ENCODE assay signal across 1 cellular context in genomic region chr6:89400912-89401399, GRCh38.
TF ChIP-seq lines count a peak whose summit lies in the region.

No MANE protein-coding gene starts in this region.

TF ChIP-seq in GM12878, 131 proteins besides CTCF, POLR2A, EP300 and RAD21:
- TF ChIP-seq HCFC1 (IDR thresholded peaks at IDR 0.05; ENCODE audit: low read length) (no peak), TCF12 (IDR thresholded peaks at IDR 0.05; ENCODE audit: low read depth, low read length) (no peak), KAT2A (conservative IDR thresholded peaks at IDR 0.05; ENCODE audit: control insufficient read depth, low read depth, low read length) (no peak), MXI1 (IDR thresholded peaks at IDR 0.05; ENCODE audit: low read depth, low read length) (no peak), USF2 (IDR thresholded peaks at IDR 0.05; ENCODE audit: borderline replicate concordance, low read depth, low read length) (no peak), RUNX3 (IDR thresholded peaks at IDR 0.05; ENCODE audit: low read length) (no peak), TBL1XR1 (IDR thresholded peaks at IDR 0.05; ENCODE audit: low read depth, low read length) (no peak), RAD51 (IDR thresholded peaks at IDR 0.05) (no peak), TCF7 (IDR thresholded peaks at IDR 0.05; ENCODE audit: borderline replicate concordance) (no peak), CREB1 (IDR thresholded peaks at IDR 0.05; ENCODE audit: low read depth) (no peak), RBBP5 (conservative IDR thresholded peaks at IDR 0.05) (no peak), FOS (IDR thresholded peaks at IDR 0.05; ENCODE audit: borderline replicate concordance, extremely low read depth, insufficient read length) (no peak), ZSCAN29 (IDR thresholded peaks at IDR 0.05) (no peak), MEF2A (IDR thresholded peaks at IDR 0.05; ENCODE audit: insufficient read depth, low read depth, low read length) (no peak), SMAD1 (IDR thresholded peaks at IDR 0.05; ENCODE audit: low read depth, partially characterized antibody) (no peak), ZBTB33 (IDR thresholded peaks at IDR 0.05) (no peak), JUND (IDR thresholded peaks at IDR 0.05; ENCODE audit: low read depth, low read length) (no peak), PAX5 (IDR thresholded peaks at IDR 0.05; ENCODE audit: borderline replicate concordance, low read depth, low read length) (no peak), ETV6 (conservative IDR thresholded peaks at IDR 0.05 in 1 of 2, IDR thresholded peaks at IDR 0.05 in 1 of 2; ENCODE audit: borderline replicate concordance in 1 of 2, low read depth in 1 of 2) (no peak)
- TF ChIP-seq, protein P1, sequence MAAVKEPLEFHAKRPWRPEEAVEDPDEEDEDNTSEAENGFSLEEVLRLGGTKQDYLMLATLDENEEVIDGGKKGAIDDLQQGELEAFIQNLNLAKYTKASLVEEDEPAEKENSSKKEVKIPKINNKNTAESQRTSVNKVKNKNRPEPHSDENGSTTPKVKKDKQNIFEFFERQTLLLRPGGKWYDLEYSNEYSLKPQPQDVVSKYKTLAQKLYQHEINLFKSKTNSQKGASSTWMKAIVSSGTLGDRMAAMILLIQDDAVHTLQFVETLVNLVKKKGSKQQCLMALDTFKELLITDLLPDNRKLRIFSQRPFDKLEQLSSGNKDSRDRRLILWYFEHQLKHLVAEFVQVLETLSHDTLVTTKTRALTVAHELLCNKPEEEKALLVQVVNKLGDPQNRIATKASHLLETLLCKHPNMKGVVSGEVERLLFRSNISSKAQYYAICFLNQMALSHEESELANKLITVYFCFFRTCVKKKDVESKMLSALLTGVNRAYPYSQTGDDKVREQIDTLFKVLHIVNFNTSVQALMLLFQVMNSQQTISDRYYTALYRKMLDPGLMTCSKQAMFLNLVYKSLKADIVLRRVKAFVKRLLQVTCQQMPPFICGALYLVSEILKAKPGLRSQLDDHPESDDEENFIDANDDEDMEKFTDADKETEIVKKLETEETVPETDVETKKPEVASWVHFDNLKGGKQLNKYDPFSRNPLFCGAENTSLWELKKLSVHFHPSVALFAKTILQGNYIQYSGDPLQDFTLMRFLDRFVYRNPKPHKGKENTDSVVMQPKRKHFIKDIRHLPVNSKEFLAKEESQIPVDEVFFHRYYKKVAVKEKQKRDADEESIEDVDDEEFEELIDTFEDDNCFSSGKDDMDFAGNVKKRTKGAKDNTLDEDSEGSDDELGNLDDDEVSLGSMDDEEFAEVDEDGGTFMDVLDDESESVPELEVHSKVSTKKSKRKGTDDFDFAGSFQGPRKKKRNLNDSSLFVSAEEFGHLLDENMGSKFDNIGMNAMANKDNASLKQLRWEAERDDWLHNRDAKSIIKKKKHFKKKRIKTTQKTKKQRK (IDR thresholded peaks at IDR 0.05; ENCODE audit: low read depth, low read length), result no peak
